Comparison of ENCODE assay signal across 27 cellular contexts in the genomic region with DNA sequence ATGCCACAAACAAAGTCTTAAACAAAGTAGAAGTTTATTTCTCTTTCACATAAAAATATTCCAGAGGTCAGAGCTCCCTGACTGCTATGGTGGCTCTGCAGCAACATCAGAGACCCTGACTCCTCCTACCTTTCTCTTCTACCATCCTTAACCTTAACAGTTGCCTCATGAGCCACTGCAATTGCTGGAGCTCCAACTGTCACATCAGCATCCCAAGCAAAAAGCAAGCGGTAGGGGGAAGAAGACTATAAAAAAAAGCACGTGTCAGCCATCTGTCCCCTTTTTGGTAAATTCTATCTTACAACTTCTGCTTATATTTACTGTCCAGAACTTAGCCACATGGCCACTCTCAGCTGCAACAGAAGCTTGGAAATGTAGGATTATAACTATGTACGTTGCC. TPM values are rescaled to one million over a fixed set of nuclear protein-coding genes. Genes with fewer than 3 reads are reported as not detected.
DNase-seq lines count a peak whose midpoint lies in the region; ATAC-seq, FAIRE-seq and TF ChIP-seq lines count a peak whose summit lies in the region.
"Had no signal": no experiment of that assay in that cellular context is flagged by ENCODE, and none has a peak within 500 bp of the region (broad histone marks: within the 10 kb centered on the region; RNA-seq: fewer than 3 reads in every experiment).

No MANE protein-coding gene starts in this region.

- H3K9me3 Mint-ChIP-seq in WTC11 = no peaks in the 10 kb centered on the region
- H3K9me3 Mint-ChIP-seq: CD8-positive, alpha-beta memory T cell had no signal

- H3K9me3 ChIP-seq in HepG2 (ENCODE audit: low read length) = no peaks in the 10 kb centered on the region
- H3K9me3 ChIP-seq in right lobe of liver = no peaks in the 10 kb centered on the region
- H3K9me3 ChIP-seq in H1 (ENCODE audit: insufficient read depth in 2 of 2, low read depth in 1 of 2, low read length in 1 of 2) = no peaks in the 10 kb centered on the region
- no peaks in the 10 kb centered on the region for H3K9me3 ChIP-seq in heart right ventricle
- H3K9me3 ChIP-seq: A549, BE2C, BLaER1 had no signal

- H3K4me3 Mint-ChIP-seq in WTC11 = no peak overlapping the region
- H3K4me3 Mint-ChIP-seq: CD14-positive monocyte; CD4-positive, alpha-beta memory T cell; CD4-positive, CD25-positive, alpha-beta regulatory T cell; CD8-positive, alpha-beta memory T cell had no signal

- FAIRE-seq in HepG2 (lab: Jason Lieb, UNC) (no peak), H1 (lab: Jason Lieb, UNC) (no peak)
- FAIRE-seq: A549, GM12878, GM12892, GM18507 had no signal

- no peak overlapping the region for H3K18ac ChIP-seq in H1 (ENCODE audit: extremely low read depth, low read length)

- no peak overlapping the region for H2BK5ac ChIP-seq in H1 (ENCODE audit: low read depth, low read length)

- H3K4me1 ChIP-seq in HepG2 (ENCODE audit: insufficient read depth, low read length) = peaks cover 33% of the 10 kb centered on the region
- no peaks in the 10 kb centered on the region for H3K4me1 ChIP-seq in right lobe of liver
- H3K4me1 ChIP-seq in H1 (replicated peaks in 1 of 4; ENCODE audit: control insufficient read depth in 3 of 4, insufficient read depth in 4 of 4, low read length in 3 of 4) = no peaks in the 10 kb centered on the region
- no peaks in the 10 kb centered on the region for H3K4me1 ChIP-seq in heart right ventricle
- H3K4me1 ChIP-seq: A549, BE2C had no signal

- no peak overlapping the region for H2AK5ac ChIP-seq in H1 (ENCODE audit: low read depth, low read length)

- TF ChIP-seq CTCF in HepG2 (CRISPR knock-in tag; IDR thresholded peaks at IDR 0.05) (no peak), right lobe of liver (IDR thresholded peaks at IDR 0.05) (no peak), WTC11 (IDR thresholded peaks at IDR 0.05) (no peak), H1 (IDR thresholded peaks at IDR 0.05; ENCODE audit: control extremely low read depth in 1 of 3, insufficient read depth in 1 of 3, low read depth in 1 of 3, low read length in 3 of 3) (no peak), heart right ventricle (IDR thresholded peaks at IDR 0.05) (no peak)

- CTCF ChIA-PET in HepG2 (lab: Yijun Ruan, JAX; ENCODE audit: low intra/inter-chr PET ratio, low total read pairs) (no interaction called here), WTC11 (lab: Charles Lee) (interaction anchor here (2.3 kb wide), 1 partner anchor 22 kb away, joined by 9 read pairs; a partner anchor contains a TSS), H1 (lab: Charles Lee; ENCODE audit: partially characterized antibody) (interaction anchor here (0.6 to 1.0 kb wide), 5 partner anchors 17 to 391 kb away, joined by 3 read pairs; no protein-coding TSS in a partner anchor)

- POLR2A ChIA-PET in HepG2 (lab: Yijun Ruan, JAX) (no interaction called here), WTC11 (lab: Charles Lee) (no interaction called here), H1 (lab: Charles Lee; ENCODE audit: partially characterized antibody) (no interaction called here)

- H4K20me1 ChIP-seq in HepG2 (ENCODE audit: insufficient read depth, low read length) (no peaks in the 10 kb centered on the region), H1 (replicated peaks in 1 of 2; ENCODE audit: control insufficient read depth in 1 of 2, insufficient read depth in 2 of 2, low read length in 2 of 2) (no peaks in the 10 kb centered on the region)
- H4K20me1 ChIP-seq: BLaER1 had no signal

- no peak overlapping the region for H4K5ac ChIP-seq in H1 (ENCODE audit: insufficient read length, low read depth, low read length)

- H3K36me3 ChIP-seq in HepG2 (replicated peaks in 1 of 2; ENCODE audit: control insufficient read depth in 1 of 2, insufficient read depth in 2 of 2, low read length in 2 of 2) (no peaks in the 10 kb centered on the region), right lobe of liver (no peaks in the 10 kb centered on the region), H1 (ENCODE audit: control insufficient read depth in 2 of 4, insufficient read depth in 4 of 4, low read length in 3 of 4) (no peaks in the 10 kb centered on the region), heart right ventricle (no peaks in the 10 kb centered on the region)
- H3K36me3 ChIP-seq: BE2C, BLaER1 had no signal

- no peak overlapping the region for H2BK120ac ChIP-seq in H1 (replicated peaks; ENCODE audit: low read depth, low read length)

- H2AFZ ChIP-seq in HepG2 (ENCODE audit: low read length) = no peak overlapping the region
- no peak overlapping the region for H2AFZ ChIP-seq in H1 (ENCODE audit: low read length)

- no peak overlapping the region for H3K56ac ChIP-seq in H1 (replicated peaks; ENCODE audit: insufficient read length, low read depth, low read length)

- H3K79me1 ChIP-seq in H1 (ENCODE audit: low read depth, low read length) = no peaks in the 10 kb centered on the region

- no peak overlapping the region for H3K4me3 ChIP-seq in HepG2 (replicated peaks in 1 of 3; ENCODE audit: insufficient read depth in 1 of 3, low read depth in 2 of 3, low read length in 3 of 3)
- H3K4me3 ChIP-seq in right lobe of liver = no peak overlapping the region
- no peak overlapping the region for H3K4me3 ChIP-seq in H1 (ENCODE audit: extremely low read depth in 1 of 4, insufficient read depth in 2 of 4, low read depth in 3 of 4, low read length in 4 of 4)
- no peak overlapping the region for H3K4me3 ChIP-seq in heart right ventricle
- H3K4me3 ChIP-seq: A549, BLaER1, GM12878 had no signal

- no peak overlapping the region for H3K23ac ChIP-seq in H1 (ENCODE audit: insufficient read length)

- H2BK12ac ChIP-seq in H1 (ENCODE audit: low read depth, low read length) = no peak overlapping the region

- ATAC-seq in HepG2 (no peak), right lobe of liver (no peak), WTC11 (no peak), heart right ventricle (no peak)
- ATAC-seq: A549, GM12878 had no signal

- 42% methylated on average over 3 of the region's 3 CpGs for WGBS in HepG2 (ENCODE audit: low lambda C conversion rate)
- WGBS in right lobe of liver (ENCODE audit: insufficient coverage, low coverage, low lambda C conversion rate, missing lambda C conversion rate) = 65% methylated on average over 3 of the region's 3 CpGs
- WGBS in H1 (ENCODE audit: extremely low coverage in 1 of 2, insufficient coverage in 1 of 2, insufficient read length in 1 of 2, insufficient replicate concordance in 2 of 2, low coverage in 1 of 2, low lambda C conversion rate in 2 of 2, missing lambda C conversion rate in 1 of 2), 2 experiments = 87% methylated on average over 3 of the region's 3 CpGs; no CpG with 5 or more reads in 1 of the 2 experiments
- 87% methylated on average over 3 of the region's 3 CpGs for WGBS in heart right ventricle, 2 donors

- no peak overlapping the region for H3K4ac ChIP-seq in H1 (replicated peaks; ENCODE audit: insufficient read length, low read depth, low read length)

- TF ChIP-seq RAD21 in HepG2 (CRISPR knock-in tag; IDR thresholded peaks at IDR 0.05) = no peak
- no peak for TF ChIP-seq RAD21 in H1 (IDR thresholded peaks at IDR 0.05 in 1 of 2, conservative IDR thresholded peaks at IDR 0.05 in 1 of 2; ENCODE audit: low read depth in 2 of 2, low read length in 2 of 2)

- in situ Hi-C loops in HepG2 (cut with HindIII; ENCODE audit: extremely low pct_ligation_motif_present, low pct_unique_long_range_greater_than_20kb) = no loop called here

- no peak overlapping the region for H3K14ac ChIP-seq in H1 (ENCODE audit: insufficient read length)

- H3K4me2 ChIP-seq in HepG2 (ENCODE audit: low read depth, low read length) (no peak overlapping the region), H1 (ENCODE audit: insufficient read depth in 1 of 2, low read depth in 2 of 2, low read length in 2 of 2) (no peak overlapping the region)
- H3K4me2 ChIP-seq: A549, BLaER1 had no signal

- no peaks in the 10 kb centered on the region for H3K36me3 Mint-ChIP-seq in WTC11
- H3K36me3 Mint-ChIP-seq: CD14-positive monocyte; CD4-positive, alpha-beta memory T cell; CD4-positive, CD25-positive, alpha-beta regulatory T cell; CD8-positive, alpha-beta memory T cell had no signal

- peaks cover 10% of the 10 kb centered on the region for H3K4me1 Mint-ChIP-seq in WTC11
- H3K4me1 Mint-ChIP-seq: CD4-positive, alpha-beta memory T cell; CD4-positive, CD25-positive, alpha-beta regulatory T cell; CD8-positive, alpha-beta memory T cell had no signal

- H3K27me3 Mint-ChIP-seq in WTC11 (ENCODE audit: low read depth) = no peaks in the 10 kb centered on the region; the same call in 1 of the 2 replicates

- no peak overlapping the region for H2BK20ac ChIP-seq in H1 (ENCODE audit: low read length)

- TF ChIP-seq EP300 in HepG2 (IDR thresholded peaks at IDR 0.05; ENCODE audit: low read depth in 2 of 2, low read length in 2 of 2) (no peak), HepG2 (CRISPR knock-in tag; IDR thresholded peaks at IDR 0.05; ENCODE audit: borderline replicate concordance) (no peak), H1 (IDR thresholded peaks at IDR 0.05; ENCODE audit: borderline replicate concordance in 1 of 2, low read depth in 2 of 2, low read length in 2 of 2) (no peak)

- DNase-seq in HepG2 (ENCODE audit: low spot score) (no peak), right lobe of liver (no peak), WTC11 (ENCODE audit: low spot score) (no peak), H1 (ENCODE audit: low read depth in 1 of 2, low spot score in 2 of 2) (no peak), heart right ventricle (no peak), kidney glomerular epithelial cell (lab: John Stamatoyannopoulos, UW) (no peak)
- DNase-seq: AML-193; BE2C; C1 segment of cervical spinal cord; CD4-positive, alpha-beta memory T cell; CD4-positive, CD25-positive, alpha-beta regulatory T cell; CD8-positive, alpha-beta memory T cell; COR-L47; DMS 273 treated with DMSO at 0.1 percent for 48 hours; DMS153; DMS53; DMS79; DND-41; EL; GDM1 had no signal

- no TSS peak for BruUV-seq in HepG2 (replicated peaks; lab: Mats Ljungman, UMichigan)

- TF ChIP-seq POLR2A in HepG2 (IDR thresholded peaks at IDR 0.05; ENCODE audit: insufficient read depth in 1 of 2, low read depth in 2 of 2, low read length in 2 of 2) (no peak), right lobe of liver (IDR thresholded peaks at IDR 0.05) (no peak), H1 (IDR thresholded peaks at IDR 0.05; ENCODE audit: control extremely low read depth in 1 of 2, low read depth in 2 of 2, low read length in 2 of 2) (no peak)

- no peak overlapping the region for H4K91ac ChIP-seq in H1 (replicated peaks; ENCODE audit: insufficient read length, low read length)

- no peak overlapping the region for H3K27ac Mint-ChIP-seq in WTC11
- H3K27ac Mint-ChIP-seq: CD14-positive monocyte; CD4-positive, alpha-beta memory T cell; CD4-positive, CD25-positive, alpha-beta regulatory T cell; CD8-positive, alpha-beta memory T cell had no signal

- peaks cover 2 to 17% of the 10 kb centered on the region in 2 experiments; a peak in 3 of 5 replicates for H3K27me3 ChIP-seq in HepG2 (ENCODE audit: control insufficient read depth in 1 of 2, insufficient read depth in 2 of 2, low read length in 2 of 2)
- H3K27me3 ChIP-seq in right lobe of liver = no peaks in the 10 kb centered on the region
- no peaks in the 10 kb centered on the region for H3K27me3 ChIP-seq in H1 (replicated peaks in 1 of 4; ENCODE audit: control insufficient read depth in 3 of 4, extremely low read depth in 1 of 4, insufficient read depth in 3 of 4, low read length in 3 of 4)
- peaks cover 0 to 11% (median 3%) of the 10 kb centered on the region in 7 donors for H3K27me3 ChIP-seq in heart right ventricle
- H3K27me3 ChIP-seq: BE2C, BLaER1 had no signal

- no peak overlapping the region for H2BK15ac ChIP-seq in H1 (ENCODE audit: low read length)

- H3K9ac ChIP-seq in HepG2 (ENCODE audit: insufficient read depth, low read depth, low read length) = no peak overlapping the region
- H3K9ac ChIP-seq in H1 (replicated peaks in 1 of 4; ENCODE audit: extremely low read depth in 1 of 4, low read depth in 3 of 4, low read length in 3 of 4) = no peak overlapping the region
- H3K9ac ChIP-seq: BLaER1 had no signal

- intact Hi-C loops in HepG2 (cut with micrococcal nuclease; ENCODE audit: unreplicated experiment) (no loop called here), right lobe of liver (cut with DNase I) (no loop called here), heart right ventricle (cut with DNase I) (no loop called here)

- H3K23me2 ChIP-seq in H1 (ENCODE audit: low read depth, low read length) = no peaks in the 10 kb centered on the region

- H3K27ac ChIP-seq in HepG2 (ENCODE audit: extremely low read length, insufficient read depth, low read length) (no peak overlapping the region), right lobe of liver (no peak overlapping the region), H1 (ENCODE audit: low read depth, low read length) (no peak overlapping the region), heart right ventricle (no peak overlapping the region)
- H3K27ac ChIP-seq: 22Rv1, A549, BLaER1 had no signal

- H4K8ac ChIP-seq in H1 (ENCODE audit: extremely low read depth, insufficient read depth, low read length) = no peak overlapping the region

- H3K79me2 ChIP-seq in HepG2 (ENCODE audit: insufficient read depth, low read length) (no peaks in the 10 kb centered on the region), H1 (ENCODE audit: control insufficient read depth in 1 of 2, insufficient read depth in 2 of 2, low read length in 2 of 2) (no peaks in the 10 kb centered on the region)

RNA-seq across cellular contexts. Expression of a gene that starts 21.8 kb away (rescaled TPM):
- total RNA-seq in HepG2 (2016; rRNA removed; fragmentation: Illumina TruSeq; extraction: Trizol) (6.3 and 9.3 TPM in 2 replicates), right lobe of liver (100 to 1,000 TPM; 102 to 158 (median 120) TPM), WTC11 (2021) (7.4 to 7.9 TPM (median 7.8 TPM) in 3 replicates), heart right ventricle (10 to 100 TPM; 22.3 to 45.0 (median 29.3) TPM)
- 0.79 and 0.81 TPM in 2 replicates for total RNA-seq in HepG2 (2016; cell fraction: cytosol; rRNA removed; fragmentation: Illumina TruSeq; extraction: Trizol; ENCODE audit: low read depth)
- 5.4 and 9.4 TPM in 2 replicates for total RNA-seq in HepG2 (2016; cell fraction: insoluble cytoplasmic fraction; rRNA removed; fragmentation: Illumina TruSeq; extraction: Trizol)
- 2.5 TPM in 2 replicates for total RNA-seq in HepG2 (2016; cell fraction: membrane; rRNA removed; fragmentation: Illumina TruSeq; extraction: Trizol)
- total RNA-seq in HepG2 (2016; cell fraction: nucleus; rRNA removed; fragmentation: Illumina TruSeq; extraction: Trizol) = 10.0 and 12.1 TPM in 2 replicates
- polyA plus RNA-seq in HepG2 (2011; rRNA removed) (14.1 and 21.5 TPM in 2 replicates), H1 (2011; rRNA removed) (3.6 and 5.0 TPM in 2 replicates), heart right ventricle (10 to 100 TPM in 1 of 2 donors, 1 to 10 TPM in 1; 5.7 to 17.1 TPM)
- 13.3 and 14.5 TPM in 2 replicates for polyA plus RNA-seq in HepG2 (2011; cell fraction: cytosol; rRNA removed)
- polyA plus RNA-seq in HepG2 (2011; cell fraction: nucleus; rRNA removed) = 26.3 and 26.5 TPM in 2 replicates
- 10.8 and 11.1 TPM in 2 replicates for polyA plus RNA-seq in HepG2 (2012)
- polyA plus RNA-seq in HepG2 (2016; cell fraction: cytosol; fragmentation: Illumina TruSeq; extraction: Trizol; ENCODE audit: low read depth) = 0.36 TPM in 2 replicates
- 4.2 and 4.6 TPM in 2 replicates for polyA plus RNA-seq in HepG2 (2016; cell fraction: insoluble cytoplasmic fraction; fragmentation: Illumina TruSeq; extraction: Trizol; ENCODE audit: low read depth)
- polyA plus RNA-seq in HepG2 (2016; cell fraction: membrane; fragmentation: Illumina TruSeq; extraction: Trizol; ENCODE audit: low read depth) = 0.93 and 0.94 TPM in 2 replicates
- polyA plus RNA-seq in HepG2 (2016; cell fraction: nucleus; fragmentation: Illumina TruSeq; extraction: Trizol; ENCODE audit: insufficient read depth, low read depth) = 15.4 and 16.8 TPM in 2 replicates
- 2.9 and 31.0 TPM in 2 replicates for polyA minus RNA-seq in HepG2 (2011; rRNA and poly(A)+ RNA removed; ENCODE audit: low replicate concordance)
- 14.3 and 18.7 TPM in 2 replicates for polyA minus RNA-seq in HepG2 (2011; cell fraction: cytosol; rRNA and poly(A)+ RNA removed)
- 7.9 and 11.3 TPM in 2 replicates for polyA minus RNA-seq in HepG2 (2011; cell fraction: nucleus; rRNA and poly(A)+ RNA removed)
- 3.8 and 4.0 TPM in 2 replicates for total RNA-seq in H1 (2021; fragmentation: NEBNext Ultra II Directional; extraction: Animal tissue kit (Norgen Biotek cat#: 25700))
- 3.7 TPM for polyA plus RNA-seq in H1 (2011; cell fraction: cytosol; rRNA removed)
- 6.8 TPM for polyA plus RNA-seq in H1 (2011; cell fraction: nucleus; rRNA removed)
- polyA plus RNA-seq in H1 (2012, experiment 1 of 2) = 3.3 to 5.0 TPM (median 3.8 TPM) in 4 replicates
- 3.4 TPM for polyA plus RNA-seq in H1 (2012, experiment 2 of 2)
- 5.8 TPM for polyA plus RNA-seq in H1 (2013, experiment 1 of 2)
- polyA plus RNA-seq in H1 (2013, experiment 2 of 2) = 4.7 TPM
- polyA minus RNA-seq in H1 (2011; rRNA and poly(A)+ RNA removed) = 3.8 and 3.9 TPM in 2 replicates
- polyA minus RNA-seq in H1 (2011; cell fraction: cytosol; rRNA and poly(A)+ RNA removed) = 3.4 TPM
- 3.4 TPM for polyA minus RNA-seq in H1 (2011; cell fraction: nucleus; rRNA and poly(A)+ RNA removed)
